Comparison of ENCODE assay signal across 26 cellular contexts in genomic region chr17:48608494-48608834, GRCh38. TPM values are rescaled to one million over a fixed set of nuclear protein-coding genes. Genes with fewer than 3 reads are reported as not detected.
DNase-seq lines count a peak whose midpoint lies in the region; ATAC-seq and TF ChIP-seq lines count a peak whose summit lies in the region.
"Had no signal": no experiment of that assay in that cellular context is flagged by ENCODE, and none has a peak within 500 bp of the region (broad histone marks: within the 10 kb centered on the region; RNA-seq: fewer than 3 reads in every experiment).

No MANE protein-coding gene starts in this region.

- H3K4me1 ChIP-seq in HUES6 (ENCODE audit: control insufficient read depth, insufficient read depth, low read length): peaks cover 14% of the 10 kb centered on the region
- H3K4me1 ChIP-seq: neural progenitor cell had no signal

- H3K36me3 ChIP-seq in HUES6 (ENCODE audit: control insufficient read depth, insufficient read depth, low read length): no peaks in the 10 kb centered on the region
- H3K36me3 ChIP-seq: cardiac muscle cell, esophagus squamous epithelium, gastroesophageal sphincter, neural progenitor cell, tibial nerve, WERI-Rb-1 had no signal

- H3K9me3 Mint-ChIP-seq in brain (peaks cover 0 to 16% (median 13%) of the 10 kb centered on the region in 5 experiments), nephron progenitor cell (no peaks in the 10 kb centered on the region), HFFc6 (no peaks in the 10 kb centered on the region)
- H3K9me3 Mint-ChIP-seq: activated CD4-positive, alpha-beta T cell treated with anti-CD3 and anti-CD28 coated beads, Interleukin-2, amount 10 ng/mL, durations not matched to agents 7 days and 5 days; activated T-cell treated with anti-CD3 and anti-CD28 coated beads, Interleukin-2, amount 50 U/mL, for 72 hours had no signal

- peak overlapping the region in 3 of 5 experiments; percentile 87 to 91 (median 90) for H3K4me3 Mint-ChIP-seq in brain
- peak overlapping the region; percentile 99 for H3K4me3 Mint-ChIP-seq in nephron progenitor cell
- H3K4me3 Mint-ChIP-seq in HFFc6: no peak overlapping the region
- H3K4me3 Mint-ChIP-seq: activated CD4-positive, alpha-beta T cell treated with anti-CD3 and anti-CD28 coated beads, Interleukin-2, amount 10 ng/mL, durations not matched to agents 7 days and 5 days; endodermal cell had no signal

- H3K27me3 ChIP-seq in HUES6 (ENCODE audit: control insufficient read depth, insufficient read depth, low read length): peaks cover 99% of the 10 kb centered on the region

- H3K9ac ChIP-seq in HUES6 (ENCODE audit: low read length): peak overlapping the region; percentile 94
- H3K9ac ChIP-seq: neural progenitor cell had no signal

- H3K27ac Mint-ChIP-seq in brain: peak overlapping the region in 1 of 5 experiments; percentile 97
- H3K27ac Mint-ChIP-seq in nephron progenitor cell: peak overlapping the region; percentile 100
- H3K27ac Mint-ChIP-seq in HFFc6: no peak overlapping the region
- H3K27ac Mint-ChIP-seq: activated CD4-positive, alpha-beta T cell treated with anti-CD3 and anti-CD28 coated beads, Interleukin-2, amount 10 ng/mL, durations not matched to agents 7 days and 5 days; activated CD8-positive, alpha-beta memory T cell treated with anti-CD3 and anti-CD28 coated beads, Interleukin-2, amount 10 ng/mL, durations not matched to agents 7 days and 5 days; activated T-cell treated with anti-CD3 and anti-CD28 coated beads, Interleukin-2, amount 50 U/mL, for 72 hours; CD14-positive monocyte; endodermal cell; neural progenitor cell had no signal

- peak overlapping the region; percentile 5; the same call in 1 of the 2 replicates for H3K4me3 ChIP-seq in HUES6 (ENCODE audit: low read depth, low read length)
- H3K4me3 ChIP-seq: cardiac muscle cell, esophagus squamous epithelium, gastroesophageal sphincter, neural progenitor cell, tibial nerve had no signal

- ATAC-seq in HG02763 (IDR thresholded peaks at IDR 0.05; ENCODE audit: unreplicated experiment): no peak
- ATAC-seq: activated CD8-positive, alpha-beta memory T cell treated with anti-CD3 and anti-CD28 coated beads, Interleukin-2, amount 10 ng/mL, durations not matched to agents 7 days and 5 days; activated T-cell treated with anti-CD3 and anti-CD28 coated beads, Interleukin-2, amount 50 U/mL, for 72 hours; gastroesophageal sphincter had no signal

- H3K36me3 Mint-ChIP-seq in brain (no peaks in the 10 kb centered on the region), nephron progenitor cell (ENCODE audit: low read depth) (peaks cover 46% of the 10 kb centered on the region), HFFc6 (ENCODE audit: low read depth) (no peaks in the 10 kb centered on the region)
- H3K36me3 Mint-ChIP-seq: neural progenitor cell had no signal

- H3K4me1 Mint-ChIP-seq in brain (peaks cover 23% of the 10 kb centered on the region), nephron progenitor cell (peaks cover 57% of the 10 kb centered on the region), HFFc6 (ENCODE audit: low read depth) (peaks cover 21% of the 10 kb centered on the region)

- DNase-seq in nephron progenitor cell (no peak), SIG-M5 treated with dmso at 0.1 percent for 504 hours (lab: John Stamatoyannopoulos, UW; ENCODE audit: unreplicated experiment) (no peak), HFFc6 (no peak)
- DNase-seq: activated CD4-positive, alpha-beta T cell treated with anti-CD3 and anti-CD28 coated beads, Interleukin-2, amount 10 ng/mL, durations not matched to agents 7 days and 5 days; activated CD8-positive, alpha-beta memory T cell treated with anti-CD3 and anti-CD28 coated beads, Interleukin-2, amount 10 ng/mL, durations not matched to agents 7 days and 5 days; activated naive CD4-positive, alpha-beta T cell treated with Interleukin-2 at 50 U/mL for 16 hours; activated T-cell treated with anti-CD3 and anti-CD28 coated beads, Interleukin-2, amount 50 U/mL, for 72 hours; cortex of kidney; endodermal cell; esophagus squamous epithelium; H7; hypothalamus; NCI-H1105; NCI-H82; T-helper 9 cell; WERI-Rb-1 had no signal

- H3K27ac ChIP-seq in HUES6 (ENCODE audit: low read depth, low read length): no peak overlapping the region
- H3K27ac ChIP-seq: cardiac muscle cell, esophagus squamous epithelium, gastroesophageal sphincter, neural progenitor cell, tibial nerve, WERI-Rb-1 had no signal

- TF ChIP-seq CTCF in brain (conservative IDR thresholded peaks at IDR 0.05) (no peak), nephron progenitor cell (IDR thresholded peaks at IDR 0.05) (no peak), HFFc6 (IDR thresholded peaks at IDR 0.05) (no peak)

- H3K27me3 Mint-ChIP-seq in brain: no peaks in the 10 kb centered on the region
- H3K27me3 Mint-ChIP-seq in nephron progenitor cell (ENCODE audit: low read depth, poor library complexity): peaks cover 3% of the 10 kb centered on the region
- peaks cover 82% of the 10 kb centered on the region for H3K27me3 Mint-ChIP-seq in HFFc6 (ENCODE audit: insufficient read depth)

- no peaks in the 10 kb centered on the region for H3K9me3 ChIP-seq in HUES6 (ENCODE audit: control insufficient read depth, insufficient read depth, low read depth, low read length)
- H3K9me3 ChIP-seq: esophagus squamous epithelium, gastroesophageal sphincter had no signal

RNA-seq across cellular contexts. Expression of gene HOXB7, which starts 2.4 kb away (rescaled TPM):
- 37.1 TPM for polyA plus RNA-seq in brain (ENCODE audit: insufficient read depth, low read depth, low replicate concordance)
- not detected for total RNA-seq in HFFc6 (2021; fragmentation: NEBNext Ultra II Directional; extraction: Animal tissue kit (Norgen Biotek cat#: 25700))
- total RNA-seq: cardiac muscle cell, endodermal cell had no signal
- polyA plus RNA-seq: cardiac muscle cell, CD14-positive monocyte had no signal

RNA-seq across cellular contexts. Expression of gene HOXB6, which starts 3.7 kb away (rescaled TPM):
- 31.9 TPM for polyA plus RNA-seq in brain (ENCODE audit: insufficient read depth, low read depth, low replicate concordance)
- total RNA-seq in HFFc6 (2021; fragmentation: NEBNext Ultra II Directional; extraction: Animal tissue kit (Norgen Biotek cat#: 25700)): not detected
- total RNA-seq: activated CD4-positive, alpha-beta T cell treated with anti-CD3 and anti-CD28 coated beads, Interleukin-2, amount 10 ng/mL, durations not matched to agents 7 days and 5 days; endodermal cell; H7; mononuclear cell had no signal
- polyA plus RNA-seq: cardiac muscle cell, CD14-positive monocyte had no signal

RNA-seq across cellular contexts. Expression of gene HOXB8, which starts 6.6 kb away (rescaled TPM):
- 65.2 TPM for polyA plus RNA-seq in brain (ENCODE audit: insufficient read depth, low read depth, low replicate concordance)
- not detected for total RNA-seq in HFFc6 (2021; fragmentation: NEBNext Ultra II Directional; extraction: Animal tissue kit (Norgen Biotek cat#: 25700))
- total RNA-seq: activated CD4-positive, alpha-beta T cell treated with anti-CD3 and anti-CD28 coated beads, Interleukin-2, amount 10 ng/mL, durations not matched to agents 7 days and 5 days; activated T-cell treated with anti-CD3 and anti-CD28 coated beads, Interleukin-2, amount 50 U/mL, for 72 hours; cardiac muscle cell; endodermal cell; esophagus squamous epithelium; H7; liver had no signal
- polyA plus RNA-seq: cardiac muscle cell, CD14-positive monocyte, liver had no signal

RNA-seq across cellular contexts. Expression of gene HOXB5, which starts 14.9 kb away (rescaled TPM):
- 234 TPM for polyA plus RNA-seq in brain (ENCODE audit: insufficient read depth, low read depth, low replicate concordance)
- total RNA-seq in HFFc6 (2021; fragmentation: NEBNext Ultra II Directional; extraction: Animal tissue kit (Norgen Biotek cat#: 25700)): not detected
- total RNA-seq: activated CD4-positive, alpha-beta T cell treated with anti-CD3 and anti-CD28 coated beads, Interleukin-2, amount 10 ng/mL, durations not matched to agents 7 days and 5 days; activated T-cell treated with anti-CD3 and anti-CD28 coated beads, Interleukin-2, amount 50 U/mL, for 72 hours; endodermal cell; esophagus squamous epithelium; H7; mononuclear cell had no signal
- polyA plus RNA-seq: CD14-positive monocyte had no signal

RNA-seq across cellular contexts. Expression of gene HOXB9, which starts 17.7 kb away (rescaled TPM):
- 5.0 TPM for polyA plus RNA-seq in brain (ENCODE audit: insufficient read depth, low read depth, low replicate concordance)
- not detected for total RNA-seq in HFFc6 (2021; fragmentation: NEBNext Ultra II Directional; extraction: Animal tissue kit (Norgen Biotek cat#: 25700))
- total RNA-seq: activated CD4-positive, alpha-beta T cell treated with anti-CD3 and anti-CD28 coated beads, Interleukin-2, amount 10 ng/mL, durations not matched to agents 7 days and 5 days; cardiac muscle cell; endodermal cell; esophagus squamous epithelium; gastroesophageal sphincter; H7; liver; mononuclear cell had no signal
- polyA plus RNA-seq: cardiac muscle cell, CD14-positive monocyte, liver had no signal
